Comparison of ENCODE assay signal across 14 cellular contexts in genomic region chr1:220788146-220788545, GRCh38. TPM values are rescaled to one million over a fixed set of nuclear protein-coding genes. Genes with fewer than 3 reads are reported as not detected.
DNase-seq lines count a peak whose midpoint lies in the region; ATAC-seq and TF ChIP-seq lines count a peak whose summit lies in the region.
"Had no signal": no experiment of that assay in that cellular context is flagged by ENCODE, and none has a peak within 500 bp of the region (broad histone marks: within the 10 kb centered on the region; RNA-seq: fewer than 3 reads in every experiment).

No MANE protein-coding gene starts in this region.

- H3K4me1 ChIP-seq in right atrium auricular region (peaks cover 0 to 35% of the 10 kb centered on the region in 2 donors), colonic mucosa (no peaks in the 10 kb centered on the region), neural progenitor cell (peaks cover 6% of the 10 kb centered on the region)

- H3K27me3 Mint-ChIP-seq in neural crest cell (ENCODE audit: low read depth) (no peaks in the 10 kb centered on the region), neural progenitor cell (ENCODE audit: insufficient read depth, low read depth) (peaks cover 2% of the 10 kb centered on the region)

- peaks cover 6% of the 10 kb centered on the region for H3K36me3 ChIP-seq in right atrium auricular region
- H3K36me3 ChIP-seq in colonic mucosa = no peaks in the 10 kb centered on the region
- no peaks in the 10 kb centered on the region for H3K36me3 ChIP-seq in neural progenitor cell

- TF ChIP-seq POLR2A in lower leg skin (IDR thresholded peaks at IDR 0.05) = no peak

- DNase-seq in right atrium auricular region (ENCODE audit: low spot score) = peak; percentile 57
- DNase-seq in Right ventricle myocardium superior = no peak
- DNase-seq in colonic mucosa = no peak
- no peak for DNase-seq in neural crest cell (ENCODE audit: low read depth, low spot score)
- DNase-seq in lower leg skin (ENCODE audit: low spot score in 2 of 2) = no peak
- DNase-seq in NCI-H82 (lab: John Stamatoyannopoulos, UW) = no peak
- DNase-seq in NCI-H2081 treated with DMSO at 0.1 percent for 48 hours (lab: John Stamatoyannopoulos, UW) = no peak
- no peak for DNase-seq in neural progenitor cell (ENCODE audit: low spot score)
- DNase-seq: activated gamma-delta T cell, DMS153, NCI-H187 treated with DMSO at 0.1 percent for 48 hours, small intestine, T-helper 2 cell had no signal

- H3K4me3 ChIP-seq in right atrium auricular region (no peak overlapping the region), colonic mucosa (no peak overlapping the region), lower leg skin (ENCODE audit: low read depth, poor library complexity, severe bottlenecking) (no peak overlapping the region), neural progenitor cell (no peak overlapping the region)

- H3K27ac Mint-ChIP-seq in neural crest cell (ENCODE audit: unreplicated experiment) (no peak overlapping the region), neural progenitor cell (no peak overlapping the region)
- H3K27ac Mint-ChIP-seq: IgD-negative memory B cell had no signal

- H3K4me2 ChIP-seq in neural progenitor cell = no peak overlapping the region

- H2AFZ ChIP-seq in neural progenitor cell (replicated peaks) = no peak overlapping the region

- no peaks in the 10 kb centered on the region for H4K20me1 ChIP-seq in neural progenitor cell (ENCODE audit: low read depth)

- H3K4me1 Mint-ChIP-seq in neural crest cell (peaks cover 22% of the 10 kb centered on the region), neural progenitor cell (peaks cover 11% of the 10 kb centered on the region)

- no peak for TF ChIP-seq CTCF in right atrium auricular region (IDR thresholded peaks at IDR 0.05)
- no peak for TF ChIP-seq CTCF in colonic mucosa (IDR thresholded peaks at IDR 0.05)
- TF ChIP-seq CTCF in neural crest cell (conservative IDR thresholded peaks at IDR 0.05) = no peak
- no peak for TF ChIP-seq CTCF in lower leg skin (IDR thresholded peaks at IDR 0.05)
- no peak for TF ChIP-seq CTCF in neural progenitor cell (IDR thresholded peaks at IDR 0.05)

- H3K79me2 ChIP-seq in neural progenitor cell (ENCODE audit: low read depth) = peaks cover 7% of the 10 kb centered on the region

- H3K36me3 Mint-ChIP-seq in neural crest cell (ENCODE audit: low read depth) = peaks cover 8% of the 10 kb centered on the region
- H3K36me3 Mint-ChIP-seq in neural progenitor cell = peaks cover 2% of the 10 kb centered on the region
- H3K36me3 Mint-ChIP-seq: IgD-negative memory B cell had no signal

- H3K27ac ChIP-seq in right atrium auricular region (no peak overlapping the region), colonic mucosa (peak overlapping the region; percentile 82), neural progenitor cell (no peak overlapping the region)

- no peaks in the 10 kb centered on the region for H3K9me3 ChIP-seq in right atrium auricular region
- H3K9me3 ChIP-seq in colonic mucosa = no peaks in the 10 kb centered on the region
- H3K9me3 ChIP-seq in neural progenitor cell (ENCODE audit: low read depth) = no peaks in the 10 kb centered on the region

- peaks cover 28% of the 10 kb centered on the region for H3F3A ChIP-seq in neural progenitor cell (ENCODE audit: low read depth)

- peak overlapping the region; percentile 91 for H3K4me3 Mint-ChIP-seq in neural crest cell
- H3K4me3 Mint-ChIP-seq in neural progenitor cell = no peak overlapping the region

- no peak for ATAC-seq in Right ventricle myocardium superior (ENCODE audit: poor library complexity)

- intact Hi-C loops in Right ventricle myocardium superior (cut with DNase I) (no loop called here), colonic mucosa (cut with DNase I) (loop anchor here (10.0 kb wide), 1 partner anchor 493 kb away; no protein-coding TSS in a partner anchor), lower leg skin (cut with DNase I; ENCODE audit: low total_unique reads) (no loop called here)

- H3K27me3 ChIP-seq in right atrium auricular region = no peaks in the 10 kb centered on the region
- H3K27me3 ChIP-seq in colonic mucosa = no peaks in the 10 kb centered on the region
- peaks cover 6% of the 10 kb centered on the region for H3K27me3 ChIP-seq in neural progenitor cell

- WGBS in lower leg skin, 2 donors = 78 to 91% methylated on average over 9 of the region's 9 CpGs

- peak overlapping the region; percentile 39 to 61 for H3K9ac ChIP-seq in colonic mucosa (ENCODE audit: low read depth in 2 of 2, low read length in 2 of 2)
- no peak overlapping the region for H3K9ac ChIP-seq in neural progenitor cell

- H3K9me3 Mint-ChIP-seq in neural crest cell (peaks cover 3% of the 10 kb centered on the region), neural progenitor cell (no peaks in the 10 kb centered on the region)

RNA-seq across cellular contexts. Expression of gene MTARC1, which starts 1.4 kb away (rescaled TPM):
- total RNA-seq in right atrium auricular region (1 to 10 TPM; 4.0 to 6.1 TPM), Right ventricle myocardium superior (6.9 TPM), colonic mucosa (10 to 100 TPM; 33.6 to 37.0 TPM), neural crest cell (28.3 and 28.5 TPM in 2 replicates), lower leg skin (1 to 10 TPM; 1.9 to 3.9 (median 2.4) TPM), neural progenitor cell (ENCODE audit: low replicate concordance) (11.3 and 11.5 TPM in 2 replicates)

RNA-seq across cellular contexts. Expression of gene MTARC2, which starts 40.0 kb away (rescaled TPM):
- total RNA-seq in right atrium auricular region (10 to 100 TPM; 13.6 to 23.6 TPM), Right ventricle myocardium superior (23.2 TPM), colonic mucosa (10 to 100 TPM; 28.1 to 32.3 TPM), neural crest cell (4.1 and 5.8 TPM in 2 replicates), lower leg skin (1 to 10 TPM; 4.3 to 8.6 (median 5.6) TPM), neural progenitor cell (ENCODE audit: low replicate concordance) (not detected in 2 replicates)
